In the genomic region with DNA sequence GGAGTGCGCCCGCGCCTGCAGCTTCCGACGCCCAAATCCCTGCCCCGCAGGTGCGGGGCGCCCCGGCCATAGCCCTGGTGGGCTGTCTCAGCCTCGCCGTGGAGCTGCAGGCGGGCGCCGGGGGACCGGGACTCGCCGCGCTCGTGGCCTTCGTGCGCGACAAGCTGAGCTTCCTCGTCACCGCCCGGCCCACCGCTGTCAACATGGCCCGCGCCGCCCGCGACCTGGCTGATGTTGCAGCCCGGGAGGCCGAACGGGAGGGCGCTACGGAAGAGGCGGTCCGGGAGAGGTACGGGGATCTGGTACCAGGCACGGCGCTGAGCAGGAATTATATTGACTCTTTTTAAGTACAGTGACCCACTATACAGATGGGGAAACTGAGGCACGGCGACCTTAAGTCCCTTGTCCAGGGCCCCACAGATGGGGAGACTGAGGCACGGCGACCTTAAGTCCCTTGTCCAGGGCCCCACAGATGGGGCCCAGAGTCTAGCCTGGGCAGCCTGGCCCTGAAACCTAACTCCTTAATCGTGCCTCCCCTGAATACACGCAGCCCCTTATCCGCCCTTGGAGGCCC, we compare ENCODE assay signal across 1 cellular context.
TF ChIP-seq lines count a peak whose summit lies in the region.

No MANE protein-coding gene starts in this region.

TF ChIP-seq in SK-N-SH treated with all-trans-retinoic acid at 6 μM for 48 hours, 23 proteins besides CTCF, POLR2A, EP300 and RAD21 (continued from another document):
- TF ChIP-seq, protein P1, sequence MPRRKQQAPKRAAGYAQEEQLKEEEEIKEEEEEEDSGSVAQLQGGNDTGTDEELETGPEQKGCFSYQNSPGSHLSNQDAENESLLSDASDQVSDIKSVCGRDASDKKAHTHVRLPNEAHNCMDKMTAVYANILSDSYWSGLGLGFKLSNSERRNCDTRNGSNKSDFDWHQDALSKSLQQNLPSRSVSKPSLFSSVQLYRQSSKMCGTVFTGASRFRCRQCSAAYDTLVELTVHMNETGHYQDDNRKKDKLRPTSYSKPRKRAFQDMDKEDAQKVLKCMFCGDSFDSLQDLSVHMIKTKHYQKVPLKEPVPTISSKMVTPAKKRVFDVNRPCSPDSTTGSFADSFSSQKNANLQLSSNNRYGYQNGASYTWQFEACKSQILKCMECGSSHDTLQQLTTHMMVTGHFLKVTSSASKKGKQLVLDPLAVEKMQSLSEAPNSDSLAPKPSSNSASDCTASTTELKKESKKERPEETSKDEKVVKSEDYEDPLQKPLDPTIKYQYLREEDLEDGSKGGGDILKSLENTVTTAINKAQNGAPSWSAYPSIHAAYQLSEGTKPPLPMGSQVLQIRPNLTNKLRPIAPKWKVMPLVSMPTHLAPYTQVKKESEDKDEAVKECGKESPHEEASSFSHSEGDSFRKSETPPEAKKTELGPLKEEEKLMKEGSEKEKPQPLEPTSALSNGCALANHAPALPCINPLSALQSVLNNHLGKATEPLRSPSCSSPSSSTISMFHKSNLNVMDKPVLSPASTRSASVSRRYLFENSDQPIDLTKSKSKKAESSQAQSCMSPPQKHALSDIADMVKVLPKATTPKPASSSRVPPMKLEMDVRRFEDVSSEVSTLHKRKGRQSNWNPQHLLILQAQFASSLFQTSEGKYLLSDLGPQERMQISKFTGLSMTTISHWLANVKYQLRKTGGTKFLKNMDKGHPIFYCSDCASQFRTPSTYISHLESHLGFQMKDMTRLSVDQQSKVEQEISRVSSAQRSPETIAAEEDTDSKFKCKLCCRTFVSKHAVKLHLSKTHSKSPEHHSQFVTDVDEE (CRISPR knock-in tag; IDR thresholded peaks at IDR 0.05), result no peak
- no peak for TF ChIP-seq ZFP30 (CRISPR knock-in tag; IDR thresholded peaks at IDR 0.05)
- TF ChIP-seq ZFP3 (CRISPR knock-in tag; IDR thresholded peaks at IDR 0.05), result no peak
TF ChIP-seq in SK-N-SH treated with all-trans-retinoic acid at 6 μM for 48 hours: peak in this region for 0.
